In genomic region chr19:55124126-55124525, GRCh38 we compare ENCODE assay signal across 14 cellular contexts. TPM values are rescaled to one million over a fixed set of nuclear protein-coding genes. Genes with fewer than 3 reads are reported as not detected.
"Had no signal": no experiment of that assay in that cellular context is flagged by ENCODE, and none has a peak within 500 bp of the region (broad histone marks: within the 10 kb centered on the region; RNA-seq: fewer than 3 reads in every experiment).

No MANE protein-coding gene starts in this region.

RNA-seq across cellular contexts. Expression of gene TNNT1, which starts 24.9 kb away (rescaled TPM):
- total RNA-seq: naive thymus-derived CD8-positive, alpha-beta T cell; natural killer cell treated with Interleukin-12 subunit alpha and Interleukin-12 subunit beta and Interleukin-15 and Interleukin-18, amount 100 ng/mL, for 72 hours; occipital lobe; osteoblast; thoracic aorta; thyroid gland had no signal

RNA-seq across cellular contexts. Expression of gene TNNI3, which starts 33.4 kb away (rescaled TPM):
- total RNA-seq: naive thymus-derived CD8-positive, alpha-beta T cell; natural killer cell treated with Interleukin-12 subunit alpha and Interleukin-12 subunit beta and Interleukin-15 and Interleukin-18, amount 100 ng/mL, for 72 hours; occipital lobe; osteoblast; sigmoid colon; stomach; subcutaneous adipose tissue; thoracic aorta; thyroid gland; tibial nerve; ureter; vagina had no signal

RNA-seq across cellular contexts. Expression of gene DNAAF3, which starts 42.3 kb away (rescaled TPM):
- total RNA-seq: naive thymus-derived CD8-positive, alpha-beta T cell; natural killer cell treated with Interleukin-12 subunit alpha and Interleukin-12 subunit beta and Interleukin-15 and Interleukin-18, amount 100 ng/mL, for 72 hours; psoas muscle; sigmoid colon; skeletal muscle tissue; thoracic aorta had no signal
